ENCODE assay signal across 25 cellular contexts in the genomic region with DNA sequence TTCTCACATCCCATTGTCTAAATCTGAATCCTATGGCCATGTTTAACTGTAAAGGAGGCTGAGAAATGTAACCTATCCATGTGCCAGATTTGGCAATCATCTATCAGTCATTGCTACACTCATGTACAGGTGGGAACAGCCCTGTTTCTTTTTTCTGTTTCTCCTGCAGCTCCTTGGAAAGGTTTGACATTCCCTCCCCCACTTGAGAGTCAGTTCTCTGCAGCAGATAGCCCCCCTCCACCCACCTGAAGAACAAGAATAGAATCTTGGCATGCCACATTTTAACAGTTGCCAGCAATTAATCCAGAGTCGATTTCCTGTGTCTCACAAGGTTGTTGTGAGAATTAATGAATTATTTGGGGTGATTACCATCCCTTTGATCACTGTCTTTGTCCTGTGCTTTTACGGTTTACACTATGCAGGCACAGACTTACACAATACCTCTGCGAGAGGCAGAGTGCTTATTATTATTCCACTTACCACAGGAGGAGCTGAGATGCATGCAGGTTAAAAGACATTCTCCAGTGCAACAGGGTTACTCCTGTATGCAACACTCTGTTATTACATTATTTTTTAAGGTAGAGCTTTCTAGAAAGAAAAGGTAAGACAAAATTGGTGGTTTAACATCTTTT.
"Had no signal": no experiment of that assay in that cellular context is flagged by ENCODE, and none has a peak within 500 bp of the region (broad histone marks: within the 10 kb centered on the region; RNA-seq: fewer than 3 reads in every experiment).

No MANE protein-coding gene starts in this region.

- H3K36me3 Mint-ChIP-seq: activated naive CD8-positive, alpha-beta T cell had no signal

- H3K9me3 Mint-ChIP-seq: activated B cell treated with CpG ODN at 0.5 μM for 24 hours; T-helper 1 cell treated with Interleukin-12 subunit alpha and Interleukin-12 subunit beta and Interleukin-4 antibody, amounts not matched to agents 30 μg/mL and 1 μg/mL, for 36 hours had no signal

- H3K27ac Mint-ChIP-seq: activated B cell treated with CpG ODN at 0.5 μM for 24 hours; activated CD8-positive, alpha-beta T cell treated with anti-CD3 and anti-CD28 coated beads for 36 hours; activated naive CD8-positive, alpha-beta T cell; activated T-helper 17 cell treated with anti-CD3 and anti-CD28 coated beads, Interleukin-2, amount 50 U/mL, for 72 hours; T-helper 1 cell treated with Interleukin-12 subunit alpha and Interleukin-12 subunit beta and Interleukin-4 antibody, amounts not matched to agents 30 μg/mL and 1 μg/mL, for 36 hours had no signal

- H3K27me3 Mint-ChIP-seq: activated B cell treated with CpG ODN at 0.5 μM for 24 hours; activated CD8-positive, alpha-beta T cell treated with anti-CD3 and anti-CD28 coated beads for 36 hours; activated naive CD8-positive, alpha-beta T cell; activated T-helper 17 cell treated with anti-CD3 and anti-CD28 coated beads, Interleukin-2, amount 50 U/mL, for 72 hours had no signal

- DNase-seq: activated B cell treated with CpG ODN at 0.5 μM for 24 hours; activated CD4-positive, alpha-beta T cell treated with anti-CD3 and anti-CD28 coated beads for 48 hours; activated CD4-positive, alpha-beta T cell treated with anti-CD3 and anti-CD28 coated beads, Interleukin-2, amount 50 U/mL, for 1 hour; activated CD4-positive, alpha-beta T cell treated with anti-CD3 and anti-CD28 coated beads, Interleukin-2, amount 50 U/mL, for 48 hours; activated CD8-positive, alpha-beta memory T cell treated with anti-CD3 and anti-CD28 coated beads for 24 hours; activated CD8-positive, alpha-beta T cell treated with anti-CD3 and anti-CD28 coated beads for 36 hours; activated effector memory CD4-positive, alpha-beta T cell treated with Interleukin-2 at 50 U/mL for 16 hours; activated gamma-delta T cell treated with Interleukin-2 at 50 U/mL for 16 hours; activated naive CD4-positive, alpha-beta T cell treated with anti-CD3 and anti-CD28 coated beads, Interleukin-2, amount 50 U/mL, for 16 hours; activated naive CD4-positive, alpha-beta T cell treated with Interleukin-2 at 50 U/mL for 16 hours; activated T-cell treated with anti-CD3 and anti-CD28 coated beads, Interleukin-2, amount 50 U/mL, for 4 hours; amygdala; aorta; body of pancreas; central memory CD4-positive, alpha-beta T cell; cerebellar nuclear complex; colonic mucosa; effector CD8-positive, alpha-beta T cell; foreskin fibroblast; heart left ventricle; T1000 had no signal

- H3K27ac ChIP-seq: body of pancreas, colonic mucosa, heart left ventricle, WERI-Rb-1 had no signal

- H3K4me1 Mint-ChIP-seq: activated B cell treated with CpG ODN at 0.5 μM for 24 hours; activated T-helper 17 cell treated with anti-CD3 and anti-CD28 coated beads, Interleukin-2, amount 50 U/mL, for 72 hours had no signal

- H3K4me3 Mint-ChIP-seq: activated B cell treated with CpG ODN at 0.5 μM for 24 hours; activated CD8-positive, alpha-beta T cell treated with anti-CD3 and anti-CD28 coated beads for 36 hours; activated naive CD8-positive, alpha-beta T cell; activated T-cell treated with anti-CD3 and anti-CD28 coated beads, Interleukin-2, amount 50 U/mL, for 4 hours; activated T-helper 17 cell treated with anti-CD3 and anti-CD28 coated beads, Interleukin-2, amount 50 U/mL, for 72 hours; T-helper 1 cell treated with Interleukin-12 subunit alpha and Interleukin-12 subunit beta and Interleukin-4 antibody, amounts not matched to agents 30 μg/mL and 1 μg/mL, for 36 hours had no signal
